Comparison of ENCODE assay signal across 1 cellular context in the genomic region with DNA sequence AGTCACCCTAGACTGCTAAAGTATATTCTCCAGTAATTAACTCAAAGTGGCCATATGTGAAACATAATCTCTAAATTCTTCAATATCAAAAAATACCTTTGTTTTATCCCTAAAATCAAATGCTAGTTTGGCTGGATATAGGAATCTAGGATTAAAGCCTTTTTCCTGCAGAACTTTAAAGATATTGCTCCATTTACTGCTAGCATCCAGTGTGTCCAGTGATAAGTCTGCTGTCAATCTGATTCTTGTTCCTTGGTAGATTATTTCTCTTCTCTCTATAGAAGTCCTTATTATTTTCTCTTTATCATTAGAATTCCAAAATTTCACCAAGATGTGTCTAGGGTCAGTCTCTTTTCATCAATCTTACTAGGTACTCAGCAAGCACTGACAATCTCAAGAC.
TF ChIP-seq lines count a peak whose summit lies in the region.

No MANE protein-coding gene starts in this region.

TF ChIP-seq in GM23338, 12 proteins besides CTCF, POLR2A, EP300 and RAD21 (continued from another document):
- TF ChIP-seq, protein P1, sequence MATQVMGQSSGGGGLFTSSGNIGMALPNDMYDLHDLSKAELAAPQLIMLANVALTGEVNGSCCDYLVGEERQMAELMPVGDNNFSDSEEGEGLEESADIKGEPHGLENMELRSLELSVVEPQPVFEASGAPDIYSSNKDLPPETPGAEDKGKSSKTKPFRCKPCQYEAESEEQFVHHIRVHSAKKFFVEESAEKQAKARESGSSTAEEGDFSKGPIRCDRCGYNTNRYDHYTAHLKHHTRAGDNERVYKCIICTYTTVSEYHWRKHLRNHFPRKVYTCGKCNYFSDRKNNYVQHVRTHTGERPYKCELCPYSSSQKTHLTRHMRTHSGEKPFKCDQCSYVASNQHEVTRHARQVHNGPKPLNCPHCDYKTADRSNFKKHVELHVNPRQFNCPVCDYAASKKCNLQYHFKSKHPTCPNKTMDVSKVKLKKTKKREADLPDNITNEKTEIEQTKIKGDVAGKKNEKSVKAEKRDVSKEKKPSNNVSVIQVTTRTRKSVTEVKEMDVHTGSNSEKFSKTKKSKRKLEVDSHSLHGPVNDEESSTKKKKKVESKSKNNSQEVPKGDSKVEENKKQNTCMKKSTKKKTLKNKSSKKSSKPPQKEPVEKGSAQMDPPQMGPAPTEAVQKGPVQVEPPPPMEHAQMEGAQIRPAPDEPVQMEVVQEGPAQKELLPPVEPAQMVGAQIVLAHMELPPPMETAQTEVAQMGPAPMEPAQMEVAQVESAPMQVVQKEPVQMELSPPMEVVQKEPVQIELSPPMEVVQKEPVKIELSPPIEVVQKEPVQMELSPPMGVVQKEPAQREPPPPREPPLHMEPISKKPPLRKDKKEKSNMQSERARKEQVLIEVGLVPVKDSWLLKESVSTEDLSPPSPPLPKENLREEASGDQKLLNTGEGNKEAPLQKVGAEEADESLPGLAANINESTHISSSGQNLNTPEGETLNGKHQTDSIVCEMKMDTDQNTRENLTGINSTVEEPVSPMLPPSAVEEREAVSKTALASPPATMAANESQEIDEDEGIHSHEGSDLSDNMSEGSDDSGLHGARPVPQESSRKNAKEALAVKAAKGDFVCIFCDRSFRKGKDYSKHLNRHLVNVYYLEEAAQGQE (IDR thresholded peaks at IDR 0.05; ENCODE audit: unreplicated experiment): no peak
- TF ChIP-seq NANOG (IDR thresholded peaks at IDR 0.05; ENCODE audit: borderline replicate concordance) (no peak), ZNF331 (CRISPR knock-in tag; IDR thresholded peaks at IDR 0.05; ENCODE audit: low read depth) (no peak), ZNF114 (CRISPR knock-in tag; IDR thresholded peaks at IDR 0.05) (no peak)
